Comparison of ENCODE assay signal across 15 cellular contexts in the genomic region with DNA sequence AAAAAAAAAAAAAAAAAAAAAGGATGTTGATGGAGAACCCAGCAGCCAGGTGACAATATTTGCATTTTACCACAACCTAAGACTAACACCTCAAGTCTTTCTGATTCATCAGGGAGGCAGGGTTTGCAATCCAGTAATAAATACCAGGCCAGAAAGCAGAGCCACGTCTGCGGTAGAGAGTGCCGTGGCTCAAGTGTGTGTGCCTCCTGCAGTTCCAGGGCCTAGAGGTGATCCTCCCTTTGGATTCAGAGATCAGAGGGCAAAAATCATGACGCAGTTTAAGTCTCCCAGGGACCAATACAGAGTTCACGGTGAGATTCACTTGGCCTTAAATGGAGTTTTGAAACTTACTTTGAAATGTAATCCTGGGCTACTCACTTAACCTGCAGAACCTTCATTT. TPM values are rescaled to one million over a fixed set of nuclear protein-coding genes. Genes with fewer than 3 reads are reported as not detected.
A peak's percentile ranks its signal among the peaks of the same experiment; 100 is the strongest.
DNase-seq lines count a peak whose midpoint lies in the region; ATAC-seq and FAIRE-seq lines count a peak whose summit lies in the region.
"Had no signal": no experiment of that assay in that cellular context is flagged by ENCODE, and none has a peak within 500 bp of the region (broad histone marks: within the 10 kb centered on the region; RNA-seq: fewer than 3 reads in every experiment).

No MANE protein-coding gene starts in this region.

- peak overlapping the region; percentile 6 for H3K4me3 Mint-ChIP-seq in activated T-cell treated with anti-CD3 and anti-CD28 coated beads, Interleukin-2, amount 50 U/mL, for 24 hours

- peaks cover 23% of the 10 kb centered on the region for H3K4me1 Mint-ChIP-seq in activated T-cell treated with anti-CD3 and anti-CD28 coated beads, Interleukin-2, amount 50 U/mL, for 24 hours (ENCODE audit: low read depth)

- no peak for FAIRE-seq in GM19239 (lab: Jason Lieb, UNC)
- FAIRE-seq: TTC549 had no signal

- peak overlapping the region; percentile 50 for H3K4me2 ChIP-seq in skeletal muscle satellite cell (ENCODE audit: low read length)

- H3K27me3 Mint-ChIP-seq in activated T-cell treated with anti-CD3 and anti-CD28 coated beads, Interleukin-2, amount 50 U/mL, for 24 hours = no peaks in the 10 kb centered on the region

- H3K27me3 ChIP-seq in SJSA1 (replicated peaks) = no peaks in the 10 kb centered on the region
- no peaks in the 10 kb centered on the region for H3K27me3 ChIP-seq in skeletal muscle satellite cell (ENCODE audit: control insufficient read depth, insufficient read depth, low read length)
- H3K27me3 ChIP-seq: transverse colon had no signal

- no peak overlapping the region for H3K9ac ChIP-seq in skeletal muscle satellite cell (ENCODE audit: low read depth, low read length)

- H3K9me3 ChIP-seq in SJSA1 (replicated peaks) (no peaks in the 10 kb centered on the region), skeletal muscle satellite cell (replicated peaks; ENCODE audit: low read length) (no peaks in the 10 kb centered on the region)
- H3K9me3 ChIP-seq: transverse colon had no signal

- ATAC-seq in esophagus mucosa (peak; percentile 33), HG03571 (IDR thresholded peaks at IDR 0.05; ENCODE audit: unreplicated experiment) (no peak)

- peak overlapping the region; percentile 16; the same call in 1 of the 2 replicates for H3K27ac ChIP-seq in SJSA1
- H3K27ac ChIP-seq: transverse colon had no signal

- no peaks in the 10 kb centered on the region for H3K9me3 Mint-ChIP-seq in activated T-cell treated with anti-CD3 and anti-CD28 coated beads, Interleukin-2, amount 50 U/mL, for 24 hours

- H3K36me3 ChIP-seq in SJSA1 = peaks cover 3% of the 10 kb centered on the region; the same call in 1 of the 2 replicates
- no peaks in the 10 kb centered on the region for H3K36me3 ChIP-seq in skeletal muscle satellite cell (ENCODE audit: insufficient read depth, low read length)

- DNase-seq in activated T-cell treated with anti-CD3 and anti-CD28 coated beads, Interleukin-2, amount 50 U/mL, for 24 hours = no peak
- DNase-seq in activated T-cell treated with anti-CD3 and anti-CD28 coated beads for 4 hours (no peak), SJSA1 (ENCODE audit: low read depth in 1 of 2, low spot score in 2 of 2) (no peak), NCI-H526 treated with DMSO at 0.1 percent for 48 hours (lab: John Stamatoyannopoulos, UW) (no peak), GM19239 (ENCODE audit: insufficient read length, low spot score) (no peak)
- DNase-seq: activated gamma-delta T cell treated with Interleukin-2 at 50 U/mL for 16 hours; effector CD4-positive, alpha-beta T cell; hippocampal formation; NCI-H2171; transverse colon had no signal

- peak overlapping the region; percentile 66 for H3K27ac Mint-ChIP-seq in activated T-cell treated with anti-CD3 and anti-CD28 coated beads, Interleukin-2, amount 50 U/mL, for 24 hours

- H3K36me3 Mint-ChIP-seq in activated T-cell treated with anti-CD3 and anti-CD28 coated beads, Interleukin-2, amount 50 U/mL, for 24 hours (ENCODE audit: low read depth) = peaks cover 33% of the 10 kb centered on the region

- H3K4me3 ChIP-seq in SJSA1 (no peak overlapping the region), skeletal muscle satellite cell (ENCODE audit: low read length) (peak overlapping the region; percentile 25)
- H3K4me3 ChIP-seq: transverse colon had no signal

- H3K4me1 ChIP-seq in SJSA1 (replicated peaks) = peaks cover 24% of the 10 kb centered on the region
- H3K4me1 ChIP-seq in skeletal muscle satellite cell (ENCODE audit: control insufficient read depth, insufficient read depth, low read length) = peaks cover 29% of the 10 kb centered on the region
- H3K4me1 ChIP-seq: transverse colon had no signal

RNA-seq across cellular contexts. Expression of gene TMCO4, which starts 34.9 kb away (rescaled TPM):
- total RNA-seq in SJSA1 (2014; rRNA removed; shearing (Covaris generic)) = 19.1 and 26.2 TPM in 2 replicates
- 18.7 TPM for total RNA-seq in esophagus mucosa
- 5.9 and 6.1 TPM in 2 replicates for total RNA-seq in skeletal muscle satellite cell (2012; rRNA removed)

RNA-seq across cellular contexts. Expression of gene RNF186, which starts 50.2 kb away (rescaled TPM):
- total RNA-seq in SJSA1 (2014; rRNA removed; shearing (Covaris generic)) = not detected in 2 replicates
- total RNA-seq in esophagus mucosa = 0.16 TPM
- total RNA-seq in skeletal muscle satellite cell (2012; rRNA removed) = not detected in 2 replicates
- total RNA-seq: mesenteric fat pad had no signal
